22 cellular contexts compared by ENCODE assay signal in genomic region chr9:72721086-72721485, GRCh38.
"Had no signal": no experiment of that assay in that cellular context is flagged by ENCODE, and none has a peak within 500 bp of the region (broad histone marks: within the 10 kb centered on the region; RNA-seq: fewer than 3 reads in every experiment).

No MANE protein-coding gene starts in this region.

- H3K4me3 ChIP-seq: cardiac muscle cell, esophagus muscularis mucosa, gastroesophageal sphincter, heart left ventricle, lower lobe of right lung, prostate gland, right atrium auricular region, tibial artery had no signal

- H3K9me3 ChIP-seq: gastroesophageal sphincter, lower lobe of right lung, prostate gland, right atrium auricular region had no signal

- H3K4me1 Mint-ChIP-seq: activated naive CD8-positive, alpha-beta T cell treated with anti-CD3 and anti-CD28 coated beads for 36 hours had no signal

- ATAC-seq: gastroesophageal sphincter; heart left ventricle; left colon; lower lobe of right lung; natural killer cell treated with Interleukin-12 subunit alpha and Interleukin-12 subunit beta and Interleukin-15 and Interleukin-18, amount 100 ng/mL, for 72 hours had no signal

- H3K27me3 ChIP-seq: cardiac muscle cell, esophagus muscularis mucosa, gastroesophageal sphincter, heart left ventricle, right atrium auricular region, tibial artery had no signal

- H3K9me3 Mint-ChIP-seq: activated naive CD8-positive, alpha-beta T cell treated with anti-CD3 and anti-CD28 coated beads for 36 hours; dendritic cell treated with granulocyte-macrophage colony-stimulating factor and Interleukin-4, amounts not matched to agents 40 ng/mL and 50 ng/mL, for 4 days; natural killer cell treated with Interleukin-12 subunit alpha and Interleukin-12 subunit beta and Interleukin-15 and Interleukin-18, amount 100 ng/mL, for 72 hours had no signal

- H3K4me1 ChIP-seq: esophagus muscularis mucosa, gastroesophageal sphincter, heart left ventricle, lower lobe of right lung, prostate gland, right atrium auricular region, tibial artery had no signal

- H3K27ac ChIP-seq: cardiac muscle cell, esophagus muscularis mucosa, gastroesophageal sphincter, heart left ventricle, lower lobe of right lung, prostate gland, right atrium auricular region, tibial artery, WERI-Rb-1 had no signal

- H3K27ac Mint-ChIP-seq: activated naive CD8-positive, alpha-beta T cell treated with anti-CD3 and anti-CD28 coated beads for 36 hours; dendritic cell treated with granulocyte-macrophage colony-stimulating factor and Interleukin-4, amounts not matched to agents 40 ng/mL and 50 ng/mL, for 4 days; natural killer cell treated with Interleukin-12 subunit alpha and Interleukin-12 subunit beta and Interleukin-15 and Interleukin-18, amount 100 ng/mL, for 72 hours had no signal

- DNase-seq: activated CD4-positive, alpha-beta T cell treated with anti-CD3 and anti-CD28 coated beads, Interleukin-2, amount 50 U/mL, for 4 hours; activated naive CD8-positive, alpha-beta T cell treated with anti-CD3 and anti-CD28 coated beads for 36 hours; amniotic stem cell; effector CD8-positive, alpha-beta T cell; heart left ventricle; islet precursor cell; left colon; lower lobe of right lung; stimulated activated CD4-positive, alpha-beta T cell treated with anti-CD3 and anti-CD28 coated beads, Interleukin-2, amount 100 ng/mL, for 24 hours; stimulated activated naive CD4-positive, alpha-beta T cell treated with Interleukin-2 at 50 U/mL for 16 hours; T-helper 2 cell; tibial artery; WERI-Rb-1 had no signal

- FAIRE-seq: endothelial cell of umbilical vein, urothelium cell line had no signal

- H3K4me3 Mint-ChIP-seq: activated naive CD8-positive, alpha-beta T cell treated with anti-CD3 and anti-CD28 coated beads for 36 hours; dendritic cell treated with granulocyte-macrophage colony-stimulating factor and Interleukin-4, amounts not matched to agents 40 ng/mL and 50 ng/mL, for 4 days; natural killer cell treated with Interleukin-12 subunit alpha and Interleukin-12 subunit beta and Interleukin-15 and Interleukin-18, amount 100 ng/mL, for 72 hours had no signal

- H3K36me3 Mint-ChIP-seq: activated naive CD8-positive, alpha-beta T cell treated with anti-CD3 and anti-CD28 coated beads for 36 hours; natural killer cell treated with Interleukin-12 subunit alpha and Interleukin-12 subunit beta and Interleukin-15 and Interleukin-18, amount 100 ng/mL, for 72 hours had no signal

- H3K36me3 ChIP-seq: cardiac muscle cell, esophagus muscularis mucosa, gastroesophageal sphincter, heart left ventricle, lower lobe of right lung, prostate gland, right atrium auricular region, tibial artery, WERI-Rb-1 had no signal
